ENCODE assay signal across 11 cellular contexts in the genomic region with DNA sequence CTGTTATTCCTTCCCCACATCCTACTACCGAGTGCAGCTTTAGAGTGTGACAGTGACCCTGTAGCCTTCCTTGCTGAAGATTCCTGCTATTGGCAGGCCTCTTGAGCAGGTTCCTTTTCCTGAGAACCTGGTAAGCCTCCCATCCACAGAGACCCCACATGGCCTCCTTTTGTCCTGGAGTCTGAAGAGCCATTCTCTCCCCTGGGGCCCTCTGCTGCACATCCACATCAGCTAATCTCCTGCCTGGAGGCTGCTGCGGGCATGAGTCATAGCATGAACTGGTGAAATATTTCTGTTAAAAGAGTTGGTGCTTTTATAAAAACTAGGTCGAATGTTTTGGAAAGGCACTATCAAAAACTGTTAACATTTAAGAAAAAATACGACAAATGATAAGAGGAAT.
DNase-seq lines count a peak whose midpoint lies in the region; ATAC-seq, FAIRE-seq and TF ChIP-seq lines count a peak whose summit lies in the region.
"Had no signal": no experiment of that assay in that cellular context is flagged by ENCODE, and none has a peak within 500 bp of the region (broad histone marks: within the 10 kb centered on the region; RNA-seq: fewer than 3 reads in every experiment).

No MANE protein-coding gene starts in this region.

- H3K4me3 ChIP-seq in dorsolateral prefrontal cortex (no peak overlapping the region), pancreas (no peak overlapping the region)

- H3K9me3 ChIP-seq in pancreas: no peaks in the 10 kb centered on the region

- H3K4me1 ChIP-seq in pancreas: no peaks in the 10 kb centered on the region

- H3K27me3 ChIP-seq in dorsolateral prefrontal cortex: no peaks in the 10 kb centered on the region
- H3K27me3 ChIP-seq in pancreas: no peaks in the 10 kb centered on the region

- intact Hi-C loops in dorsolateral prefrontal cortex (cut with DNase I) (no loop called here), pancreas (cut with DNase I) (no loop called here)

- ATAC-seq in pancreas (peak in 3 of 4 donors; percentile 44 to 71 (median 53)), HG03460 (IDR thresholded peaks at IDR 0.05; ENCODE audit: unreplicated experiment) (no peak)

- FAIRE-seq in pancreas (lab: Jason Lieb, UNC) (no peak), GM19239 (lab: Jason Lieb, UNC) (no peak)

- TF ChIP-seq CTCF in dorsolateral prefrontal cortex (IDR thresholded peaks at IDR 0.05 in 54 of 56, conservative IDR thresholded peaks at IDR 0.05 in 2 of 56; ENCODE audit: low read depth in 1 of 56, partially characterized antibody in 56 of 56) (no peak), pancreas (IDR thresholded peaks at IDR 0.05) (no peak)

- WGBS in pancreas, 2 donors: 43 to 48% methylated on average over 4 of the region's 4 CpGs

- DNase-seq in HCEC 1CT (peak; percentile 2), OCI-M1 (lab: John Stamatoyannopoulos, UW) (peak; percentile 1), dorsolateral prefrontal cortex (no peak), pancreas (no peak), GM19239 (ENCODE audit: insufficient read length, low spot score) (no peak), hypothalamus (lab: John Stamatoyannopoulos, UW) (no peak)
- DNase-seq: activated naive CD4-positive, alpha-beta T cell; CD4-positive, CD25-positive, alpha-beta regulatory T cell; hippocampal formation had no signal

- H3K36me3 ChIP-seq in pancreas: no peaks in the 10 kb centered on the region

- H3K27ac ChIP-seq in dorsolateral prefrontal cortex: peak overlapping the region in 56 of 59 donors; percentile 1 to 85 (median 69)
- H3K27ac ChIP-seq in pancreas: no peak overlapping the region
- H3K27ac ChIP-seq: epithelial cell of prostate had no signal

Comparison
In these comparisons a context has a peak if more than half of its experiments do, and no peak if none do; other contexts are left out.
1. DNase-seq: peak in HCEC 1CT (single experiment) and OCI-M1 (single experiment); none in dorsolateral prefrontal cortex (0 of 10), pancreas (0 of 6), GM19239 (single experiment) and hypothalamus (0 of 51).
2. H3K27ac ChIP-seq: peak in dorsolateral prefrontal cortex (56 of 59); none in pancreas (0 of 4).